ENCODE assay signal across 1 cellular context in the genomic region with DNA sequence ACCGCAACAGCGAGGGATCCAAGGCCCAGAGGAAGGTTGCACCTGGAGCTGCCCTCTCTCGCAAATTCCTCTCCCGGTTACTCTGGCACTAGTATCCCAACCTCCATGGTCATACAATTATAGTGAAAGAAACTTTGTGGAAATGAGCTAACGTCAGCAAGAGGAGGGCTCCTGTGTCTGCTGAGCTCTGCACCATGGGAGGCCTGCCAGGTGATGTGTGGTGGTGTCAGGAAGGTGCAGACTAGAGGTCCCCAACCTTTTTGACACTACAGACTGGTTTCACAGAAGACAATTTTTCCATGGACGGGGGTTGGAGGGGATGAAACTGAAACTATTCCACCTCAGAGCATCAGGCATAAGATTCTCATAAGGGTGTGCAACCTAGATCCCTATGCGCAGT.
TF ChIP-seq lines count a peak whose summit lies in the region.

No MANE protein-coding gene starts in this region.

TF ChIP-seq in WTC11, 78 proteins besides CTCF, POLR2A, EP300 and RAD21 (continued from another document):
- TF ChIP-seq, protein P1, sequence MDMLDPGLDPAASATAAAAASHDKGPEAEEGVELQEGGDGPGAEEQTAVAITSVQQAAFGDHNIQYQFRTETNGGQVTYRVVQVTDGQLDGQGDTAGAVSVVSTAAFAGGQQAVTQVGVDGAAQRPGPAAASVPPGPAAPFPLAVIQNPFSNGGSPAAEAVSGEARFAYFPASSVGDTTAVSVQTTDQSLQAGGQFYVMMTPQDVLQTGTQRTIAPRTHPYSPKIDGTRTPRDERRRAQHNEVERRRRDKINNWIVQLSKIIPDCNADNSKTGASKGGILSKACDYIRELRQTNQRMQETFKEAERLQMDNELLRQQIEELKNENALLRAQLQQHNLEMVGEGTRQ (CRISPR knock-in tag; IDR thresholded peaks at IDR 0.05): no peak
- TF ChIP-seq, protein P2, sequence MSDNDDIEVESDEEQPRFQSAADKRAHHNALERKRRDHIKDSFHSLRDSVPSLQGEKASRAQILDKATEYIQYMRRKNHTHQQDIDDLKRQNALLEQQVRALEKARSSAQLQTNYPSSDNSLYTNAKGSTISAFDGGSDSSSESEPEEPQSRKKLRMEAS (CRISPR knock-in tag; IDR thresholded peaks at IDR 0.05): no peak
- TF ChIP-seq, protein P3, sequence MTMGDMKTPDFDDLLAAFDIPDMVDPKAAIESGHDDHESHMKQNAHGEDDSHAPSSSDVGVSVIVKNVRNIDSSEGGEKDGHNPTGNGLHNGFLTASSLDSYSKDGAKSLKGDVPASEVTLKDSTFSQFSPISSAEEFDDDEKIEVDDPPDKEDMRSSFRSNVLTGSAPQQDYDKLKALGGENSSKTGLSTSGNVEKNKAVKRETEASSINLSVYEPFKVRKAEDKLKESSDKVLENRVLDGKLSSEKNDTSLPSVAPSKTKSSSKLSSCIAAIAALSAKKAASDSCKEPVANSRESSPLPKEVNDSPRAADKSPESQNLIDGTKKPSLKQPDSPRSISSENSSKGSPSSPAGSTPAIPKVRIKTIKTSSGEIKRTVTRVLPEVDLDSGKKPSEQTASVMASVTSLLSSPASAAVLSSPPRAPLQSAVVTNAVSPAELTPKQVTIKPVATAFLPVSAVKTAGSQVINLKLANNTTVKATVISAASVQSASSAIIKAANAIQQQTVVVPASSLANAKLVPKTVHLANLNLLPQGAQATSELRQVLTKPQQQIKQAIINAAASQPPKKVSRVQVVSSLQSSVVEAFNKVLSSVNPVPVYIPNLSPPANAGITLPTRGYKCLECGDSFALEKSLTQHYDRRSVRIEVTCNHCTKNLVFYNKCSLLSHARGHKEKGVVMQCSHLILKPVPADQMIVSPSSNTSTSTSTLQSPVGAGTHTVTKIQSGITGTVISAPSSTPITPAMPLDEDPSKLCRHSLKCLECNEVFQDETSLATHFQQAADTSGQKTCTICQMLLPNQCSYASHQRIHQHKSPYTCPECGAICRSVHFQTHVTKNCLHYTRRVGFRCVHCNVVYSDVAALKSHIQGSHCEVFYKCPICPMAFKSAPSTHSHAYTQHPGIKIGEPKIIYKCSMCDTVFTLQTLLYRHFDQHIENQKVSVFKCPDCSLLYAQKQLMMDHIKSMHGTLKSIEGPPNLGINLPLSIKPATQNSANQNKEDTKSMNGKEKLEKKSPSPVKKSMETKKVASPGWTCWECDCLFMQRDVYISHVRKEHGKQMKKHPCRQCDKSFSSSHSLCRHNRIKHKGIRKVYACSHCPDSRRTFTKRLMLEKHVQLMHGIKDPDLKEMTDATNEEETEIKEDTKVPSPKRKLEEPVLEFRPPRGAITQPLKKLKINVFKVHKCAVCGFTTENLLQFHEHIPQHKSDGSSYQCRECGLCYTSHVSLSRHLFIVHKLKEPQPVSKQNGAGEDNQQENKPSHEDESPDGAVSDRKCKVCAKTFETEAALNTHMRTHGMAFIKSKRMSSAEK (CRISPR knock-in tag; IDR thresholded peaks at IDR 0.05; ENCODE audit: borderline replicate concordance): no peak
- TF ChIP-seq SMAD3 (CRISPR knock-in tag; IDR thresholded peaks at IDR 0.05; ENCODE audit: borderline replicate concordance): no peak
- no peak for TF ChIP-seq NFATC4 (CRISPR knock-in tag; IDR thresholded peaks at IDR 0.05)
- no peak for TF ChIP-seq TCF7 (CRISPR knock-in tag; IDR thresholded peaks at IDR 0.05; ENCODE audit: low read depth)
- no peak for TF ChIP-seq MXD4 (CRISPR knock-in tag; IDR thresholded peaks at IDR 0.05; ENCODE audit: borderline replicate concordance)
- TF ChIP-seq MYBL2 (CRISPR knock-in tag; IDR thresholded peaks at IDR 0.05): no peak
- no peak for TF ChIP-seq FOXP1 (CRISPR knock-in tag; IDR thresholded peaks at IDR 0.05; ENCODE audit: borderline replicate concordance)
- no peak for TF ChIP-seq NR1H2 (CRISPR knock-in tag; IDR thresholded peaks at IDR 0.05)
- TF ChIP-seq ZBTB21 (CRISPR knock-in tag; IDR thresholded peaks at IDR 0.05; ENCODE audit: borderline replicate concordance): no peak
- TF ChIP-seq RORB (CRISPR knock-in tag; IDR thresholded peaks at IDR 0.05): no peak
